In genomic region chr18:55138401-55138800, GRCh38 we compare ENCODE assay signal across 24 cellular contexts.
"Had no signal": no experiment of that assay in that cellular context is flagged by ENCODE, and none has a peak within 500 bp of the region (broad histone marks: within the 10 kb centered on the region; RNA-seq: fewer than 3 reads in every experiment).

No MANE protein-coding gene starts in this region.

- H3K27me3 ChIP-seq: stomach, suprapubic skin, testis, thyroid gland, tibial nerve, transverse colon, upper lobe of left lung, upper lobe of right lung, uterus, vagina had no signal

- H3K4me1 ChIP-seq: stomach, suprapubic skin, testis, thyroid gland, tibial artery, tibial nerve, transverse colon, upper lobe of left lung, upper lobe of right lung, uterus, vagina had no signal

- H3K36me3 ChIP-seq: stomach, suprapubic skin, thoracic aorta, thyroid gland, tibial artery, tibial nerve, transverse colon, upper lobe of left lung, upper lobe of right lung, uterus, vagina had no signal

- H3K27ac ChIP-seq: stomach, suprapubic skin, testis, thoracic aorta, thyroid gland, tibial artery, tibial nerve, transverse colon, upper lobe of left lung, upper lobe of right lung, uterus, vagina had no signal

- H3K4me3 ChIP-seq: stomach, suprapubic skin, testis, thoracic aorta, thyroid gland, tibial artery, tibial nerve, transverse colon, upper lobe of left lung, upper lobe of right lung, uterus, vagina had no signal

- H3K9me3 ChIP-seq: stomach, suprapubic skin, testis, thoracic aorta, thyroid gland, tibial artery, tibial nerve, transverse colon, upper lobe of left lung, upper lobe of right lung, uterus, vagina had no signal

- DNase-seq: stimulated activated CD4-positive, alpha-beta T cell treated with anti-CD3 and anti-CD28 coated beads, Interleukin-2, amount 100 ng/mL, for 48 hours; stimulated activated CD4-positive, alpha-beta T cell treated with anti-CD3 and anti-CD28 coated beads, Interleukin-4, amount 100 ng/mL, for 1 hour; stimulated activated CD4-positive, alpha-beta T cell treated with anti-CD3 and anti-CD28 coated beads, Interleukin-4, amount 100 ng/mL, for 24 hours; stimulated activated CD4-positive, alpha-beta T cell treated with anti-CD3 and anti-CD28 coated beads, Interleukin-4, amount 100 ng/mL, for 4 hours; stimulated activated CD8-positive, alpha-beta memory T cell treated with anti-CD3 and anti-CD28 coated beads, Interleukin-4, amount 100 ng/mL, for 48 hours; stimulated activated naive B cell treated with anti-CD40 and anti-IgM and Interleukin-4, amounts not matched to agents 10 μg/mL and 1 μg/mL and 100 μg/mL, for 72 hours; stimulated activated naive CD4-positive, alpha-beta T cell; stimulated activated naive CD4-positive, alpha-beta T cell treated with Interleukin-2 at 50 U/mL for 16 hours; stimulated activated naive CD8-positive, alpha-beta T cell treated with anti-CD3 and anti-CD28 coated beads, Interleukin-15, amount 100 ng/mL, for 72 hours; stimulated activated naive CD8-positive, alpha-beta T cell treated with anti-CD3 and anti-CD28 coated beads, Interleukin-15, Interleukin-2, amounts not matched to agents 100 U/mL and 50 U/mL, for 24 hours; stomach; substantia nigra; testis; thyroid gland; tibial artery; transverse colon; trophoblast cell; upper lobe of left lung; upper lobe of right lung; uterus had no signal
